In genomic region chr4:74653331-74654229, GRCh38 we compare ENCODE assay signal across 2 cellular contexts.
TF ChIP-seq lines count a peak whose summit lies in the region.

No MANE protein-coding gene starts in this region.

TF ChIP-seq in IMR-90, 13 proteins besides CTCF, POLR2A, EP300 and RAD21:
- TF ChIP-seq FOS (IDR thresholded peaks at IDR 0.05; ENCODE audit: low read depth, low read length) (no peak), CEBPB (IDR thresholded peaks at IDR 0.05; ENCODE audit: low read depth, low read length) (no peak), MXI1 (IDR thresholded peaks at IDR 0.05; ENCODE audit: borderline replicate concordance, low read depth, low read length) (no peak), RFX5 (IDR thresholded peaks at IDR 0.05; ENCODE audit: low read depth, low read length) (no peak)

TF ChIP-seq in K562, 482 proteins besides CTCF, POLR2A, EP300 and RAD21:
- TF ChIP-seq ZNF589 (CRISPR knock-in tag; IDR thresholded peaks at IDR 0.05; ENCODE audit: low read depth) (0 out of 2 replicates have a peak, but pooled peaks have one; percentile 37), KDM4B (IDR thresholded peaks at IDR 0.05; ENCODE audit: borderline replicate concordance in 2 of 2, low read depth in 1 of 2) (no peak), L3MBTL2 (IDR thresholded peaks at IDR 0.05) (no peak), GTF2F1 (IDR thresholded peaks at IDR 0.05; ENCODE audit: low read depth, low read length) (no peak), FOXA3 (CRISPR knock-in tag; conservative IDR thresholded peaks at IDR 0.05 in 1 of 2, IDR thresholded peaks at IDR 0.05 in 1 of 2) (no peak)
- TF ChIP-seq, protein P1, sequence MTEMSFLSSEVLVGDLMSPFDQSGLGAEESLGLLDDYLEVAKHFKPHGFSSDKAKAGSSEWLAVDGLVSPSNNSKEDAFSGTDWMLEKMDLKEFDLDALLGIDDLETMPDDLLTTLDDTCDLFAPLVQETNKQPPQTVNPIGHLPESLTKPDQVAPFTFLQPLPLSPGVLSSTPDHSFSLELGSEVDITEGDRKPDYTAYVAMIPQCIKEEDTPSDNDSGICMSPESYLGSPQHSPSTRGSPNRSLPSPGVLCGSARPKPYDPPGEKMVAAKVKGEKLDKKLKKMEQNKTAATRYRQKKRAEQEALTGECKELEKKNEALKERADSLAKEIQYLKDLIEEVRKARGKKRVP (CRISPR knock-in tag; IDR thresholded peaks at IDR 0.05), result no peak
